In the genomic region with DNA sequence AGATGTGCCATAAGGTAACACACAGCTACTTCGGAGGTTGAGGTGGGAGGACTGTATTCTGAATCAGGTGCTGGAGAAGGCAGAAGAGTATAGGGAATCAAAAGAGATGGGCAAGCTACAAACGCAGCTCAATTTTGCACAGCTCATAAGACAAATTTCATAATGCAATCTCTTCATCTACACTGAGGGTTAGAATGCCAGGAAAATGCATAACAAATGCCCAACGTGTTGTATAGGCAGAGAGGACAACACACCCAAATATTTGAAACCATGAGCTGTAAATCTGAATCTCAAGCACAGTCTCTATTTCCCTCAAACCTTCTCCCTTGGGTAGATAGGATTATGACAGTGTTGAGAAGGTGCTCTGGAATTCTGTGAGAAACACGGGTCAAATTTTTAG, we compare ENCODE assay signal across 20 cellular contexts.
A peak's percentile ranks its signal among the peaks of the same experiment; 100 is the strongest.
DNase-seq lines count a peak whose midpoint lies in the region; ATAC-seq and TF ChIP-seq lines count a peak whose summit lies in the region.
"Had no signal": no experiment of that assay in that cellular context is flagged by ENCODE, and none has a peak within 500 bp of the region (broad histone marks: within the 10 kb centered on the region; RNA-seq: fewer than 3 reads in every experiment).

No MANE protein-coding gene starts in this region.

- H3K27me3 ChIP-seq in MM.1S (replicated peaks; ENCODE audit: insufficient read depth, low read length), result no peaks in the 10 kb centered on the region
- no peaks in the 10 kb centered on the region for H3K27me3 ChIP-seq in SK-N-SH (ENCODE audit: insufficient read depth)
- H3K27me3 ChIP-seq: body of pancreas had no signal

- peaks cover 8% of the 10 kb centered on the region for H3K9me3 Mint-ChIP-seq in activated CD4-positive, alpha-beta T cell treated with anti-CD3 and anti-CD28 coated beads, Interleukin-2, amount 10 ng/mL, durations not matched to agents 24 days and 14 days
- H3K9me3 Mint-ChIP-seq in activated CD4-positive, alpha-beta T cell treated with anti-CD3 and anti-CD28 coated beads, Interleukin-2, amount 10 ng/mL, durations not matched to agents 7 days and 5 days, result peaks cover 9% of the 10 kb centered on the region
- peaks cover 7% of the 10 kb centered on the region for H3K9me3 Mint-ChIP-seq in activated naive CD8-positive, alpha-beta T cell treated with anti-CD3 and anti-CD28 coated beads, Interleukin-2, amount 10 ng/mL, durations not matched to agents 7 days and 5 days
- H3K9me3 Mint-ChIP-seq in natural killer cell treated with Interleukin-12 subunit alpha and Interleukin-12 subunit beta and Interleukin-15 and Interleukin-18, amount 100 ng/mL, for 72 hours, result no peaks in the 10 kb centered on the region
- H3K9me3 Mint-ChIP-seq: type B pancreatic cell had no signal

- TF ChIP-seq RAD21 in SK-N-SH (IDR thresholded peaks at IDR 0.05; ENCODE audit: low read length), result no peak

- H3K9me2 ChIP-seq in MM.1S (replicated peaks; ENCODE audit: insufficient read depth, low read length) (no peaks in the 10 kb centered on the region), SK-N-SH (no peaks in the 10 kb centered on the region)

- TF ChIP-seq EP300 in SK-N-SH (IDR thresholded peaks at IDR 0.05; ENCODE audit: borderline replicate concordance in 1 of 2, low read depth in 1 of 2, low read length in 1 of 2), result no peak

- ATAC-seq in activated naive CD8-positive, alpha-beta T cell treated with anti-CD3 and anti-CD28 coated beads, Interleukin-2, amount 10 ng/mL, durations not matched to agents 7 days and 5 days (ENCODE audit: low read depth), result no peak
- ATAC-seq in natural killer cell treated with Interleukin-12 subunit alpha and Interleukin-12 subunit beta and Interleukin-15 and Interleukin-18, amount 100 ng/mL, for 72 hours, result no peak
- ATAC-seq: body of pancreas, HCT116, psoas muscle had no signal

- no peak overlapping the region for H2AFZ ChIP-seq in MM.1S (ENCODE audit: low read length)
- H2AFZ ChIP-seq in SK-N-SH (ENCODE audit: low read depth), result no peak overlapping the region

- POLR2A ChIA-PET in activated CD4-positive, alpha-beta T cell treated with anti-CD3 and anti-CD28 coated beads, Interleukin-2, amount 10 ng/mL, durations not matched to agents 7 days and 5 days (lab: Charles Lee), result no interaction called here
- POLR2A ChIA-PET in activated naive CD8-positive, alpha-beta T cell treated with anti-CD3 and anti-CD28 coated beads, Interleukin-2, amount 10 ng/mL, durations not matched to agents 7 days and 5 days (lab: Charles Lee), result interaction anchor here (0.6 to 3.0 kb wide), 5 partner anchors 9 to 62 kb away, joined by 3 to 15 read pairs (median 5); no protein-coding TSS in a partner anchor
- POLR2A ChIA-PET in SK-N-SH (lab: Yijun Ruan, JAX), result no interaction called here

- peaks cover 7% of the 10 kb centered on the region for H3F3A ChIP-seq in MM.1S (ENCODE audit: insufficient read depth, low read length)
- no peaks in the 10 kb centered on the region for H3F3A ChIP-seq in SK-N-SH (replicated peaks; ENCODE audit: insufficient read depth)

- H3K27ac ChIP-seq in MM.1S (ENCODE audit: low read length) (no peak overlapping the region), SK-N-SH (ENCODE audit: low read depth in 2 of 2, low read length in 1 of 2) (no peak overlapping the region)
- H3K27ac ChIP-seq: body of pancreas, psoas muscle had no signal

- peaks cover 10% of the 10 kb centered on the region for H3K36me3 Mint-ChIP-seq in activated CD4-positive, alpha-beta T cell treated with anti-CD3 and anti-CD28 coated beads, Interleukin-2, amount 10 ng/mL, durations not matched to agents 24 days and 14 days (ENCODE audit: low read depth)
- peaks cover 15% of the 10 kb centered on the region for H3K36me3 Mint-ChIP-seq in activated CD4-positive, alpha-beta T cell treated with anti-CD3 and anti-CD28 coated beads, Interleukin-2, amount 10 ng/mL, durations not matched to agents 7 days and 5 days (ENCODE audit: low read depth)
- H3K36me3 Mint-ChIP-seq in activated naive CD8-positive, alpha-beta T cell treated with anti-CD3 and anti-CD28 coated beads, Interleukin-2, amount 10 ng/mL, durations not matched to agents 7 days and 5 days, result peaks cover 23% of the 10 kb centered on the region
- peaks cover 19% of the 10 kb centered on the region for H3K36me3 Mint-ChIP-seq in natural killer cell treated with Interleukin-12 subunit alpha and Interleukin-12 subunit beta and Interleukin-15 and Interleukin-18, amount 100 ng/mL, for 72 hours
- H3K36me3 Mint-ChIP-seq: type B pancreatic cell had no signal

- H3K27ac Mint-ChIP-seq in activated CD4-positive, alpha-beta T cell treated with anti-CD3 and anti-CD28 coated beads, Interleukin-2, amount 10 ng/mL, durations not matched to agents 24 days and 14 days, result peak overlapping the region; percentile 7
- no peak overlapping the region for H3K27ac Mint-ChIP-seq in activated CD4-positive, alpha-beta T cell treated with anti-CD3 and anti-CD28 coated beads, Interleukin-2, amount 10 ng/mL, durations not matched to agents 7 days and 5 days
- peak overlapping the region; percentile 89 for H3K27ac Mint-ChIP-seq in activated naive CD8-positive, alpha-beta T cell treated with anti-CD3 and anti-CD28 coated beads, Interleukin-2, amount 10 ng/mL, durations not matched to agents 7 days and 5 days
- H3K27ac Mint-ChIP-seq in natural killer cell treated with Interleukin-12 subunit alpha and Interleukin-12 subunit beta and Interleukin-15 and Interleukin-18, amount 100 ng/mL, for 72 hours, result peak overlapping the region; percentile 92 to 98
- H3K27ac Mint-ChIP-seq: type B pancreatic cell had no signal

- H3K9me3 ChIP-seq in MM.1S (replicated peaks; ENCODE audit: insufficient read depth, low read length) (no peaks in the 10 kb centered on the region), SK-N-SH (no peaks in the 10 kb centered on the region)
- H3K9me3 ChIP-seq: body of pancreas, psoas muscle had no signal

- H3K36me3 ChIP-seq in MM.1S (replicated peaks; ENCODE audit: insufficient read depth, low read length) (no peaks in the 10 kb centered on the region), SK-N-SH (replicated peaks in 1 of 2; ENCODE audit: control insufficient read depth in 1 of 2, insufficient read depth in 2 of 2, low read length in 1 of 2) (no peaks in the 10 kb centered on the region)

- TF ChIP-seq CTCF in MM.1S (IDR thresholded peaks at IDR 0.05; ENCODE audit: low read length) (no peak), SK-N-SH (IDR thresholded peaks at IDR 0.05) (no peak)

- DNase-seq in activated CD4-positive, alpha-beta T cell treated with anti-CD3 and anti-CD28 coated beads, Interleukin-2, amount 10 ng/mL, durations not matched to agents 24 days and 14 days, result no peak
- DNase-seq in activated CD4-positive, alpha-beta T cell treated with anti-CD3 and anti-CD28 coated beads, Interleukin-2, amount 10 ng/mL, durations not matched to agents 7 days and 5 days, result no peak
- DNase-seq in MM.1S (no peak), DMS53 (lab: John Stamatoyannopoulos, UW) (no peak), NCI-H524 treated with DMSO at 0.1 percent for 48 hours (lab: John Stamatoyannopoulos, UW) (no peak), SK-N-SH (no peak)
- DNase-seq in activated naive CD8-positive, alpha-beta T cell treated with anti-CD3 and anti-CD28 coated beads, Interleukin-2, amount 10 ng/mL, durations not matched to agents 7 days and 5 days, result no peak
- no peak for DNase-seq in natural killer cell treated with Interleukin-12 subunit alpha and Interleukin-12 subunit beta and Interleukin-15 and Interleukin-18, amount 100 ng/mL, for 72 hours (ENCODE audit: low spot score)
- DNase-seq: 8988T; activated CD4-positive, alpha-beta T cell treated with anti-CD3 and anti-CD28 coated beads, Interleukin-2, amount 50 U/mL, for 48 hours; body of pancreas; COR-L47; kidney glomerular epithelial cell; NCI-H1092; NCI-H187 treated with DMSO at 0.1 percent for 48 hours; psoas muscle; RPMI8226; T-helper 9 cell had no signal

- H4K20me1 ChIP-seq in MM.1S (ENCODE audit: insufficient read depth, low read length) (no peaks in the 10 kb centered on the region), SK-N-SH (ENCODE audit: insufficient read depth) (no peaks in the 10 kb centered on the region)

- H3K4me3 ChIP-seq in MM.1S (ENCODE audit: low read length), result no peak overlapping the region
- no peak overlapping the region for H3K4me3 ChIP-seq in SK-N-SH (ENCODE audit: low read depth in 2 of 2, low read length in 1 of 2)
- H3K4me3 ChIP-seq: body of pancreas, psoas muscle had no signal

- H3K9ac ChIP-seq in MM.1S (ENCODE audit: low read length) (no peak overlapping the region), SK-N-SH (no peak overlapping the region)

- CTCF ChIA-PET in activated CD4-positive, alpha-beta T cell treated with anti-CD3 and anti-CD28 coated beads, Interleukin-2, amount 10 ng/mL, durations not matched to agents 7 days and 5 days (lab: Charles Lee), result interaction anchor here (0.6 to 1.1 kb wide), 2 partner anchors 13 to 16 kb away, joined by 3 to 5 read pairs; no protein-coding TSS in a partner anchor
- CTCF ChIA-PET in SK-N-SH (lab: Yijun Ruan, JAX), result no interaction called here

- H3K79me2 ChIP-seq in MM.1S (ENCODE audit: low read length) (no peaks in the 10 kb centered on the region), SK-N-SH (ENCODE audit: insufficient read depth) (no peaks in the 10 kb centered on the region)

- H3K4me2 ChIP-seq in MM.1S (ENCODE audit: low read depth, low read length) (0 out of 2 replicates have a peak overlapping the region, but pooled peaks have one; percentile 63), SK-N-SH (no peak overlapping the region)

- H3K4me1 ChIP-seq in MM.1S (ENCODE audit: low read length) (peaks cover 9% of the 10 kb centered on the region; the same call in 1 of the 2 replicates), SK-N-SH (ENCODE audit: control insufficient read depth in 1 of 2, insufficient read depth in 2 of 2, low read depth in 1 of 2, low read length in 1 of 2) (peaks cover 0 to 3% of the 10 kb centered on the region in 2 experiments; a peak in 2 of 4 replicates)
- H3K4me1 ChIP-seq: body of pancreas, psoas muscle had no signal

- H3K4me3 Mint-ChIP-seq in activated CD4-positive, alpha-beta T cell treated with anti-CD3 and anti-CD28 coated beads, Interleukin-2, amount 10 ng/mL, durations not matched to agents 24 days and 14 days, result no peak overlapping the region
- H3K4me3 Mint-ChIP-seq in activated CD4-positive, alpha-beta T cell treated with anti-CD3 and anti-CD28 coated beads, Interleukin-2, amount 10 ng/mL, durations not matched to agents 7 days and 5 days, result no peak overlapping the region
- peak overlapping the region; percentile 68 for H3K4me3 Mint-ChIP-seq in activated naive CD8-positive, alpha-beta T cell treated with anti-CD3 and anti-CD28 coated beads, Interleukin-2, amount 10 ng/mL, durations not matched to agents 7 days and 5 days
- H3K4me3 Mint-ChIP-seq in natural killer cell treated with Interleukin-12 subunit alpha and Interleukin-12 subunit beta and Interleukin-15 and Interleukin-18, amount 100 ng/mL, for 72 hours, result peak overlapping the region; percentile 52
- H3K4me3 Mint-ChIP-seq: type B pancreatic cell had no signal

- peaks cover 35% of the 10 kb centered on the region for H3K4me1 Mint-ChIP-seq in activated CD4-positive, alpha-beta T cell treated with anti-CD3 and anti-CD28 coated beads, Interleukin-2, amount 10 ng/mL, durations not matched to agents 24 days and 14 days
- peaks cover 31% of the 10 kb centered on the region for H3K4me1 Mint-ChIP-seq in activated CD4-positive, alpha-beta T cell treated with anti-CD3 and anti-CD28 coated beads, Interleukin-2, amount 10 ng/mL, durations not matched to agents 7 days and 5 days
- H3K4me1 Mint-ChIP-seq in activated naive CD8-positive, alpha-beta T cell treated with anti-CD3 and anti-CD28 coated beads, Interleukin-2, amount 10 ng/mL, durations not matched to agents 7 days and 5 days, result peaks cover 31% of the 10 kb centered on the region
- H3K4me1 Mint-ChIP-seq in natural killer cell treated with Interleukin-12 subunit alpha and Interleukin-12 subunit beta and Interleukin-15 and Interleukin-18, amount 100 ng/mL, for 72 hours (ENCODE audit: low read depth in 2 of 2), result peaks cover 30 to 38% of the 10 kb centered on the region in 2 donors

- 33% methylated on average over 4 of the region's 4 CpGs for WGBS in SK-N-SH (ENCODE audit: low lambda C conversion rate)

- no peaks in the 10 kb centered on the region for H3K27me3 Mint-ChIP-seq in activated CD4-positive, alpha-beta T cell treated with anti-CD3 and anti-CD28 coated beads, Interleukin-2, amount 10 ng/mL, durations not matched to agents 24 days and 14 days
- no peaks in the 10 kb centered on the region for H3K27me3 Mint-ChIP-seq in activated CD4-positive, alpha-beta T cell treated with anti-CD3 and anti-CD28 coated beads, Interleukin-2, amount 10 ng/mL, durations not matched to agents 7 days and 5 days
- no peaks in the 10 kb centered on the region for H3K27me3 Mint-ChIP-seq in activated naive CD8-positive, alpha-beta T cell treated with anti-CD3 and anti-CD28 coated beads, Interleukin-2, amount 10 ng/mL, durations not matched to agents 7 days and 5 days
- no peaks in the 10 kb centered on the region for H3K27me3 Mint-ChIP-seq in natural killer cell treated with Interleukin-12 subunit alpha and Interleukin-12 subunit beta and Interleukin-15 and Interleukin-18, amount 100 ng/mL, for 72 hours
- H3K27me3 Mint-ChIP-seq: type B pancreatic cell had no signal

- intact Hi-C loops in activated CD4-positive, alpha-beta T cell treated with anti-CD3 and anti-CD28 coated beads, Interleukin-2, amount 10 ng/mL, durations not matched to agents 24 days and 14 days (cut with micrococcal nuclease), result loop anchor here (2.0 to 5.0 kb wide), 3 partner anchors 17 to 315 kb away; partner anchors contain the start of gene FOXN3

Comparison
In these comparisons a context has a peak if more than half of its experiments do, and no peak if none do; other contexts are left out.
1. H3K4me3 Mint-ChIP-seq: peak in activated naive CD8-positive, alpha-beta T cell treated with anti-CD3 and anti-CD28 coated beads, Interleukin-2, amount 10 ng/mL, durations not matched to agents 7 days and 5 days (single experiment) and natural killer cell treated with Interleukin-12 subunit alpha and Interleukin-12 subunit beta and Interleukin-15 and Interleukin-18, amount 100 ng/mL, for 72 hours (single experiment); none in activated CD4-positive, alpha-beta T cell treated with anti-CD3 and anti-CD28 coated beads, Interleukin-2, amount 10 ng/mL, durations not matched to agents 24 days and 14 days (single experiment) and activated CD4-positive, alpha-beta T cell treated with anti-CD3 and anti-CD28 coated beads, Interleukin-2, amount 10 ng/mL, durations not matched to agents 7 days and 5 days (single experiment).